1 cellular context compared by ENCODE assay signal in the genomic region with DNA sequence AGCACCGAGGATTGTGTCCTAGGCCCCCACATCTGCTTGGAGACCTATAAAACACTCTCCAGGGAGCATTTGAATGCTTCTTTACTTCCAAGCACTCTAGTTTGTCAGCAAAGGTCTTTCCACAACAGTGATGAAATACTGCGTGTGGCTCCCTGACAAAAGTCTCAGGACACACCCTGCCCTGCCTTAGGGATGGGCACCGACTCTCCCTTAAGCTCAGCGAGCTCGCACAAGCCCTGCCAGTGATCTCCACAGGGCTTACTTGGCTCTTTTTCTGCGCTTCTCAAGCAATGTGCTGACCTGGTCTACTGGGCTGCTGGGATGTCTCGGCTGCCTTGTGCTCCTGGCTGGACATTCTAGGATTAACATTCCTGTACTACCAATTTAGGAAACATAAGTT.
TF ChIP-seq lines count a peak whose summit lies in the region.

No MANE protein-coding gene starts in this region.

TF ChIP-seq in GM23338, 12 proteins besides CTCF, POLR2A, EP300 and RAD21 (continued from another document):
- TF ChIP-seq ZNF462 (CRISPR knock-in tag; IDR thresholded peaks at IDR 0.05): no peak
TF ChIP-seq in GM23338: peak in this region for 0.
